Comparison of ENCODE assay signal across 9 cellular contexts in the genomic region with DNA sequence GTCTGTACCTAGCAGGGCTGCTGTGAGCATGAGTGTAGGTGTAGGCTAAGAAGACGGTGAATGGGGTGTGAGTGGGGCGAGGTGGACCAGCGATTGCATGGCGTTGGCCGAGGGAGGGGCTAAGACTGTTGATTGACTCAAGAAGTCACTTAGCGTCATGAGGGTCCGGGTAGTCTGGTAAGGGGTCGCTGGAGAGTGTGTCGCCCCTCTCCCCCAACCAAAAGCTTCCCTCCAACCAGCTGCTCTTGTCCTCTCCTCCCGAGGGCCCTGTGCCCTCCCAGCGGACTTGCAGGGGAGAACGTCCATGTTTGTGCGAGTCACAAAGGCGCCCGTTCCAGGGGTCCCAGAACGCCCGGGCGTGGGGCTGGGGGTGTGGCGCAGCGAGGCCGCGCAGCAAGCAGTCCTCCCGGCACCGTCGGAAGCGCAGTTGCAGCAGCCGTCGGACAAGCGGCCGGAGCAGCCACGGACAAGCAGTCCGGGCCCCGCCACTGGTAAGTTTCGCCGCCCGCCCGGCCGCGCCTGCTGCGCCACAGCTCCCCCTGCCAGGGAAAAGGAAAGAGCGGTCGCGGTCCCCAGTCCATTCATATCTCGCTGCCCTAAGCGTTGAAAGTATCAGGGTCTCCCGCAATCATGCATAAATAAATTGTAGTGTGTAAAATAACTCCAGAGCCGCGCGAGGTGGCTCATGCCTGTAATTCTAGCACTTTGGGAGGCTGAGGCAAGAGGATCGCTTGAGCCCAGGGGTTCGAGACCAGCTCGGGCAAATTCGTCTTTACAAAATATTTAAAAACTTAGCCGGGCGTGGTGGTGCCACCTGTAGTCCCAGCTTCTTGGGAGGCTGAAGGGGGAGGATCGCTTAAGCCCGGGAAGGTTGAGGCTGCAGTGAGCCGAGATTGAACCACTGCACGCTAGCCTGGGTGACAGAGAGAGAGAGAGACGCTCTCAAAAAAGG. TPM values are rescaled to one million over a fixed set of nuclear protein-coding genes. Genes with fewer than 3 reads are reported as not detected.
DNase-seq lines count a peak whose midpoint lies in the region; ATAC-seq and TF ChIP-seq lines count a peak whose summit lies in the region.
"Had no signal": no experiment of that assay in that cellular context is flagged by ENCODE, and none has a peak within 500 bp of the region (broad histone marks: within the 10 kb centered on the region; RNA-seq: fewer than 3 reads in every experiment).

A gene (plus strand): TSS at position 373 of the 952 bp plus-strand sequence. CDS start 5,968 bp downstream, outside the sequence.

- H3K4me1 ChIP-seq in foreskin keratinocyte (no peaks in the 10 kb centered on the region), neuronal stem cell (ENCODE audit: control insufficient read depth in 2 of 2, insufficient read depth in 1 of 2, low read depth in 1 of 2, low read length in 2 of 2) (peaks cover 0 to 2% of the 10 kb centered on the region in 2 donors)

- H3K36me3 ChIP-seq in neuronal stem cell (replicated peaks in 1 of 2; ENCODE audit: control insufficient read depth in 2 of 2, insufficient read depth in 2 of 2, low read length in 2 of 2): no peaks in the 10 kb centered on the region

- TF ChIP-seq POLR2A in NB4 (IDR thresholded peaks at IDR 0.05; ENCODE audit: extremely low read depth, insufficient read length): no peak

- H3K4ac ChIP-seq in neuronal stem cell (ENCODE audit: low read length): no peak within 1 kb of the TSS

- H2BK15ac ChIP-seq in neuronal stem cell (ENCODE audit: low read length): peak within 1 kb of the TSS; percentile 82

- TF ChIP-seq CTCF in NB4 (IDR thresholded peaks at IDR 0.05; ENCODE audit: low read depth, low read length): peak; percentile 68
- TF ChIP-seq CTCF in foreskin keratinocyte (conservative IDR thresholded peaks at IDR 0.05): peak; percentile 58

- no peaks in the 10 kb centered on the region for H3K79me1 ChIP-seq in neuronal stem cell (ENCODE audit: low read depth, low read length)

- DNase-seq in EL: peak; percentile 47
- DNase-seq in NB4 (ENCODE audit: low read depth): peak; percentile 86
- peak; percentile 7 for DNase-seq in activated T-cell treated with anti-CD3 and anti-CD28 coated beads for 24 hours (ENCODE audit: low read depth)
- DNase-seq in foreskin keratinocyte: no peak
- DNase-seq in neuronal stem cell (ENCODE audit: low spot score): peak; percentile 65
- DNase-seq in NCI-H1694 (lab: John Stamatoyannopoulos, UW): no peak

- H3K18ac ChIP-seq in neuronal stem cell (ENCODE audit: low read length): peak within 1 kb of the TSS; percentile 95

- H3K4me3 ChIP-seq in NB4 (ENCODE audit: low read depth, low read length) (no peak within 1 kb of the TSS), neuronal stem cell (ENCODE audit: low read length in 2 of 2) (peak within 1 kb of the TSS in 1 of 2 donors; percentile 82)

- H3K27me3 ChIP-seq in foreskin keratinocyte (peaks cover 32% of the 10 kb centered on the region), neuronal stem cell (ENCODE audit: control insufficient read depth in 3 of 3, insufficient read depth in 3 of 3, low read depth in 1 of 3, low read length in 3 of 3) (peaks cover 0 to 48% (median 0%) of the 10 kb centered on the region in 3 experiments)

- no peak within 1 kb of the TSS for H4K8ac ChIP-seq in neuronal stem cell (ENCODE audit: low read depth, low read length)

- peaks cover 0 to 1% of the 10 kb centered on the region in 2 donors for H3K9me3 ChIP-seq in neuronal stem cell (replicated peaks in 1 of 2; ENCODE audit: control insufficient read depth in 2 of 2, insufficient read depth in 1 of 2, low read depth in 1 of 2, low read length in 2 of 2)

- H2AFZ ChIP-seq in neuronal stem cell (ENCODE audit: low read length): peak within 1 kb of the TSS; percentile 89

- no peak within 1 kb of the TSS for H2BK120ac ChIP-seq in neuronal stem cell (ENCODE audit: low read depth, low read length)

- peak within 1 kb of the TSS; percentile 13 for H2AK5ac ChIP-seq in neuronal stem cell (ENCODE audit: low read depth, low read length)

- no peak within 1 kb of the TSS for H2BK12ac ChIP-seq in neuronal stem cell (ENCODE audit: low read length)

- no peak within 1 kb of the TSS for H2BK5ac ChIP-seq in neuronal stem cell (ENCODE audit: low read length)

- H3K4me2 ChIP-seq in neuronal stem cell (ENCODE audit: insufficient read depth, low read length, poor library complexity, severe bottlenecking): peak within 1 kb of the TSS; percentile 54

- WGBS in neuronal stem cell (ENCODE audit: extremely low coverage in 2 of 2, insufficient read length in 2 of 2, insufficient replicate concordance in 1 of 2), 2 donors: no CpG with 5 or more reads among the region's 60 CpGs

- H3K23ac ChIP-seq in neuronal stem cell (ENCODE audit: low read depth, low read length, poor library complexity): peak within 1 kb of the TSS; percentile 74

- H3K9ac ChIP-seq in neuronal stem cell (ENCODE audit: low read depth, low read length, poor library complexity): peak within 1 kb of the TSS; percentile 67

- peak within 1 kb of the TSS; percentile 59 for H3K14ac ChIP-seq in neuronal stem cell (ENCODE audit: low read length)

- ATAC-seq in foreskin keratinocyte (peak; percentile 17), HG03108 (IDR thresholded peaks at IDR 0.05; ENCODE audit: unreplicated experiment) (no peak), GM21367 (IDR thresholded peaks at IDR 0.05; ENCODE audit: unreplicated experiment) (no peak)

- H4K91ac ChIP-seq in neuronal stem cell (ENCODE audit: low read depth, low read length, poor library complexity): no peak within 1 kb of the TSS

- H3K27ac ChIP-seq in foreskin keratinocyte (no peak within 1 kb of the TSS), neuronal stem cell (replicated peaks; ENCODE audit: low read length) (no peak within 1 kb of the TSS)

RNA-seq across cellular contexts. Expression of the gene that starts here (rescaled TPM):
- total RNA-seq in foreskin keratinocyte: 0.04 TPM in 1 of 2 replicates, not detected in the other
- 0.02 TPM in 1 of 2 replicates, not detected in the other for polyA plus RNA-seq in foreskin keratinocyte
- 1.3 TPM for polyA plus RNA-seq in neuronal stem cell (2013, experiment 1 of 2)
- polyA plus RNA-seq in neuronal stem cell (2013, experiment 2 of 2): 1.1 TPM
- total RNA-seq: T-helper 1 cell treated with Interleukin-12 subunit alpha and Interleukin-12 subunit beta and Interleukin-4 antibody, amounts not matched to agents 30 ng/mL and 1 ng/mL, for 36 hours had no signal

Comparison
In these comparisons a context has a peak if more than half of its experiments do, and no peak if none do; other contexts are left out.
1. Peak in ATAC-seq in foreskin keratinocyte; RNA of the gene not detected or under 1 TPM.
2. DNase-seq: peak in EL (single experiment), NB4 (single experiment), activated T-cell treated with anti-CD3 and anti-CD28 coated beads for 24 hours (single experiment) and neuronal stem cell (single experiment); none in foreskin keratinocyte (0 of 2) and NCI-H1694 (single experiment).